ENCODE assay signal across 1 cellular context in the genomic region with DNA sequence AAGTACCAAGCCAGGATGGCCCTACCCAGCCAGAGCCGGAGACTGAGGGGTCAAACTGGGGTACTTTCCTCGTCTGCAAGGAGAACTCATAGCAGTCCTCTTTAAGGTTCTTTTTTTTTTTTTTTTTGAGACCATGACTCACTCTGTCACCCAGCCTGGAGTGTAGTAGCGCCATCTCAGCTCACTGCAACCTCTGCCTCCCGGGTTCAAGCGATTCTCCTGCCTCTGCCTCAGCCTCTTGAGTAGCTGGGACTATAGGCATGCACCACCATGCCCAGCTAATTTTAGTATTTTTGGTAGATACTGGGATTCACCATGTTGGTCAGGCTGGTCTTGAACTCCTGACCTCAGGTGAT.
TF ChIP-seq lines count a peak whose summit lies in the region.

No MANE protein-coding gene starts in this region.

TF ChIP-seq in HepG2, 621 proteins besides CTCF, POLR2A, EP300 and RAD21:
- TF ChIP-seq, protein P1, sequence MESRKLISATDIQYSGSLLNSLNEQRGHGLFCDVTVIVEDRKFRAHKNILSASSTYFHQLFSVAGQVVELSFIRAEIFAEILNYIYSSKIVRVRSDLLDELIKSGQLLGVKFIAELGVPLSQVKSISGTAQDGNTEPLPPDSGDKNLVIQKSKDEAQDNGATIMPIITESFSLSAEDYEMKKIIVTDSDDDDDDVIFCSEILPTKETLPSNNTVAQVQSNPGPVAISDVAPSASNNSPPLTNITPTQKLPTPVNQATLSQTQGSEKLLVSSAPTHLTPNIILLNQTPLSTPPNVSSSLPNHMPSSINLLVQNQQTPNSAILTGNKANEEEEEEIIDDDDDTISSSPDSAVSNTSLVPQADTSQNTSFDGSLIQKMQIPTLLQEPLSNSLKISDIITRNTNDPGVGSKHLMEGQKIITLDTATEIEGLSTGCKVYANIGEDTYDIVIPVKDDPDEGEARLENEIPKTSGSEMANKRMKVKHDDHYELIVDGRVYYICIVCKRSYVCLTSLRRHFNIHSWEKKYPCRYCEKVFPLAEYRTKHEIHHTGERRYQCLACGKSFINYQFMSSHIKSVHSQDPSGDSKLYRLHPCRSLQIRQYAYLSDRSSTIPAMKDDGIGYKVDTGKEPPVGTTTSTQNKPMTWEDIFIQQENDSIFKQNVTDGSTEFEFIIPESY (CRISPR knock-in tag; IDR thresholded peaks at IDR 0.05): 0 out of 2 replicates have a peak, but pooled peaks have one; percentile 25
